Comparison of ENCODE assay signal across 1 cellular context in the genomic region with DNA sequence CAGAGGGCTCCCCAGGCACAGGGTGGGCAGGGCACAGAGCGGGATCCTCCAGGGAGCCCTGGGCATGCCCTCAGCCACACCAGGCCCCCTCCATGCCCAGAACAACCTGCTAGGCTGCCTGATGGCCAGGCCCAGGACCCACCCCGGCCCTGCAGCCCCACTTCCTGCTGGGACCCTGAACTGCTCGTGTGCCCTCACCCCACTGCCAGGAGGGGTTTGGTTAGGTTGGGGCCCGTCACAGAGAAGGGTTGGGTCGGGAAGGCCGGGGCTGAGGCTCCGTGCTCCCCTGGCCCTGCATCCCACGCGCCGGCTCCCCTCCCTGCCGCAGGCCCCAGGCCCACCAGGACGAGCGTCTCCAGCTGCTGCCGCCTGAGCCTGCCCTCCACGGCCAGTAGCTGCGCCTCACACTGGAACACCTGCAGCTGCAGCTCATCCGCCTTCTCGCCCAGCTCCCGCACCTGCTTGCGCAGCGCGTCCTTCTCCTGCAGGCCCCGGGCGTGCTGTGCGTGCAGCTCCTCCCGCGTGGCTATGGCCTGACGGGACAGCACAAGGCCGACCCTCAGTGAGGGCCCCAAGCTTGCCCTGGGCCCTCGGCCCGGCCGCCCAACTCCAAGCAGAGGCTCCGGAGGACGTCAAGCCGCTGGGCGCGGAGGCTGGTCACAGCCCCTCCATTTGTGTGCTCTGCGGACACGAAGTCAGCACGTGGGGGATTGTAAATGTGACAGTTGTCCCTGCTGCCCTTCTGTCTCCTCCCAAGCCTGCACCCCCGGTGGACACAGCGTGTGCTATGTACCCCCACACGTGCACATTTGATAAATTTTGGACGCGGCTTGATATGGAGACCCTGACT.
TF ChIP-seq lines count a peak whose summit lies in the region.

No MANE protein-coding gene starts in this region.

TF ChIP-seq in WTC11, 78 proteins besides CTCF, POLR2A, EP300 and RAD21 (continued from another document):
- TF ChIP-seq, protein P1, sequence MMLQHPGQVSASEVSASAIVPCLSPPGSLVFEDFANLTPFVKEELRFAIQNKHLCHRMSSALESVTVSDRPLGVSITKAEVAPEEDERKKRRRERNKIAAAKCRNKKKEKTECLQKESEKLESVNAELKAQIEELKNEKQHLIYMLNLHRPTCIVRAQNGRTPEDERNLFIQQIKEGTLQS (CRISPR knock-in tag; conservative IDR thresholded peaks at IDR 0.05), result 0 out of 2 replicates have a peak, but pooled peaks have one; percentile 61
- 0 out of 2 replicates have a peak, but pooled peaks have one; percentile 21 for TF ChIP-seq IRF2 (CRISPR knock-in tag; IDR thresholded peaks at IDR 0.05; ENCODE audit: borderline replicate concordance, low read depth)
- TF ChIP-seq ESRRA (CRISPR knock-in tag; IDR thresholded peaks at IDR 0.05; ENCODE audit: borderline replicate concordance), result no peak
- no peak for TF ChIP-seq HMGA2 (CRISPR knock-in tag; IDR thresholded peaks at IDR 0.05)
- TF ChIP-seq, protein P2, sequence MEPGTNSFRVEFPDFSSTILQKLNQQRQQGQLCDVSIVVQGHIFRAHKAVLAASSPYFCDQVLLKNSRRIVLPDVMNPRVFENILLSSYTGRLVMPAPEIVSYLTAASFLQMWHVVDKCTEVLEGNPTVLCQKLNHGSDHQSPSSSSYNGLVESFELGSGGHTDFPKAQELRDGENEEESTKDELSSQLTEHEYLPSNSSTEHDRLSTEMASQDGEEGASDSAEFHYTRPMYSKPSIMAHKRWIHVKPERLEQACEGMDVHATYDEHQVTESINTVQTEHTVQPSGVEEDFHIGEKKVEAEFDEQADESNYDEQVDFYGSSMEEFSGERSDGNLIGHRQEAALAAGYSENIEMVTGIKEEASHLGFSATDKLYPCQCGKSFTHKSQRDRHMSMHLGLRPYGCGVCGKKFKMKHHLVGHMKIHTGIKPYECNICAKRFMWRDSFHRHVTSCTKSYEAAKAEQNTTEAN (CRISPR knock-in tag; IDR thresholded peaks at IDR 0.05), result no peak
- TF ChIP-seq, protein P3, sequence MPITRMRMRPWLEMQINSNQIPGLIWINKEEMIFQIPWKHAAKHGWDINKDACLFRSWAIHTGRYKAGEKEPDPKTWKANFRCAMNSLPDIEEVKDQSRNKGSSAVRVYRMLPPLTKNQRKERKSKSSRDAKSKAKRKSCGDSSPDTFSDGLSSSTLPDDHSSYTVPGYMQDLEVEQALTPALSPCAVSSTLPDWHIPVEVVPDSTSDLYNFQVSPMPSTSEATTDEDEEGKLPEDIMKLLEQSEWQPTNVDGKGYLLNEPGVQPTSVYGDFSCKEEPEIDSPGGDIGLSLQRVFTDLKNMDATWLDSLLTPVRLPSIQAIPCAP (CRISPR knock-in tag; IDR thresholded peaks at IDR 0.05), result no peak
- 0 out of 2 replicates have a peak, but pooled peaks have one; percentile 35 for TF ChIP-seq FOXP1 (CRISPR knock-in tag; IDR thresholded peaks at IDR 0.05; ENCODE audit: borderline replicate concordance)
- TF ChIP-seq, protein P4, sequence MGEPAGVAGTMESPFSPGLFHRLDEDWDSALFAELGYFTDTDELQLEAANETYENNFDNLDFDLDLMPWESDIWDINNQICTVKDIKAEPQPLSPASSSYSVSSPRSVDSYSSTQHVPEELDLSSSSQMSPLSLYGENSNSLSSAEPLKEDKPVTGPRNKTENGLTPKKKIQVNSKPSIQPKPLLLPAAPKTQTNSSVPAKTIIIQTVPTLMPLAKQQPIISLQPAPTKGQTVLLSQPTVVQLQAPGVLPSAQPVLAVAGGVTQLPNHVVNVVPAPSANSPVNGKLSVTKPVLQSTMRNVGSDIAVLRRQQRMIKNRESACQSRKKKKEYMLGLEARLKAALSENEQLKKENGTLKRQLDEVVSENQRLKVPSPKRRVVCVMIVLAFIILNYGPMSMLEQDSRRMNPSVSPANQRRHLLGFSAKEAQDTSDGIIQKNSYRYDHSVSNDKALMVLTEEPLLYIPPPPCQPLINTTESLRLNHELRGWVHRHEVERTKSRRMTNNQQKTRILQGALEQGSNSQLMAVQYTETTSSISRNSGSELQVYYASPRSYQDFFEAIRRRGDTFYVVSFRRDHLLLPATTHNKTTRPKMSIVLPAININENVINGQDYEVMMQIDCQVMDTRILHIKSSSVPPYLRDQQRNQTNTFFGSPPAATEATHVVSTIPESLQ (CRISPR knock-in tag; IDR thresholded peaks at IDR 0.05), result no peak
- TF ChIP-seq, protein P5, sequence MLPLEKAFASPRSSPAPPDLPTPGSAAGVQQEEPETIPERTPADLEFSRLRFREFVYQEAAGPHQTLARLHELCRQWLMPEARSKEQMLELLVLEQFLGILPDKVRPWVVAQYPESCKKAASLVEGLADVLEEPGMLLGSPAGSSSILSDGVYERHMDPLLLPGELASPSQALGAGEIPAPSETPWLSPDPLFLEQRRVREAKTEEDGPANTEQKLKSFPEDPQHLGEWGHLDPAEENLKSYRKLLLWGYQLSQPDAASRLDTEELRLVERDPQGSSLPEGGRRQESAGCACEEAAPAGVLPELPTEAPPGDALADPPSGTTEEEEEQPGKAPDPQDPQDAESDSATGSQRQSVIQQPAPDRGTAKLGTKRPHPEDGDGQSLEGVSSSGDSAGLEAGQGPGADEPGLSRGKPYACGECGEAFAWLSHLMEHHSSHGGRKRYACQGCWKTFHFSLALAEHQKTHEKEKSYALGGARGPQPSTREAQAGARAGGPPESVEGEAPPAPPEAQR (CRISPR knock-in tag; IDR thresholded peaks at IDR 0.05), result no peak
